In the genomic region with DNA sequence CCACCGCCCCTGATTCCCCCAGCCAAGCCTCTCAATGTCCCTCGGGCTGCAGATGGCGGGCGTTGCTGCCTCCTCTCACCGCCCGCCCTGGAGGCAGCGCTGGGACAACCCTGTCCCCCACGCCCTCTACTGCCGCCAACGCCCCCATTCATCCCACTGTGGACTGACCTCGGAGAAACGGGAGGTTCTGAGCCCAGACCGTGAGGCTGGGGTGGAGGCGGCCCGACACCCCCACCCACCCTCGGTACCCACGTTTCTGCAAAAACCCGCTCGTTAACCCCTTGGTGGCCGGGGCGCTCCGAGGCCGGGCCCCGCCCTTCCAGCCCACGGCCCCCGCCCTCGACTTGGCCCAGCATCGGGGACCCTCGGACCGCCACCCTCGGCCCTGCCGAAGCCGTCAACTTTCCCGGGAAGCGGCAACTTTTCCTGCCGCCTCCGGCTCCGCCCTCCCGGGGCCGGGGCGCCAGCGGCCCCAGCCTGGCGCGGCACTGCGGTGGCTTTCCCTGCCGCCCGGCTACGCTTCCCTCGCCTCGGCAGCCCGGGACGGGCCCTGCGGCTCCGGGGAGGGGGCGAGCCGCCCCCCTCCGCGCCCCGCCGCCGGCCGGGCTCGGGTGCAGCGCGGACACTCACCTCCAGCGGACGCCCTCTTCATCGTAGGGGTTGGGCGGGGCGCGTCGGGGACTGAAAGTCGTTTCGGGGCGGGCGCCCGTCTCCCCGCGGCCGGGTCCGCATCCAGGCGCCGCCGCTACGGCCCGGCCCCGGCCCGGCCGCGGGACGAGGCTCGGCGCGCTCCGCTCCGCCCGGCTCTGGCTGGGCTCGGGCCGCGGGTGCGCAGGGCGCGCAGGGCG, we compare ENCODE assay signal across 8 cellular contexts. TPM values are rescaled to one million over a fixed set of nuclear protein-coding genes. Genes with fewer than 3 reads are reported as not detected.
DNase-seq lines count a peak whose midpoint lies in the region; ATAC-seq and TF ChIP-seq lines count a peak whose summit lies in the region.

No MANE protein-coding gene starts in this region.

- no peak overlapping the region for H3K27ac Mint-ChIP-seq in WTC11
- no peak overlapping the region for H3K27ac Mint-ChIP-seq in stimulated activated effector memory CD8-positive, alpha-beta T cell treated with anti-CD3 and anti-CD28 coated beads, Interleukin-12 subunit alpha, Interleukin-12 subunit beta, amount 100 ng/mL, for 72 hours

- POLR2A ChIA-PET in WTC11 (lab: Charles Lee), result no interaction called here

- H3K27me3 ChIP-seq in iPS-15b (ENCODE audit: control insufficient read depth, insufficient read depth, low read length), result no peaks in the 10 kb centered on the region

- no peak overlapping the region for H3K9ac ChIP-seq in iPS-15b (ENCODE audit: low read depth, low read length)

- peak overlapping the region; percentile 48 for H3K4me3 ChIP-seq in iPS-15b (ENCODE audit: low read depth, low read length)

- peaks cover 11% of the 10 kb centered on the region for H3K4me1 Mint-ChIP-seq in WTC11
- peaks cover 10% of the 10 kb centered on the region for H3K4me1 Mint-ChIP-seq in stimulated activated effector memory CD8-positive, alpha-beta T cell treated with anti-CD3 and anti-CD28 coated beads, Interleukin-12 subunit alpha, Interleukin-12 subunit beta, amount 100 ng/mL, for 72 hours

- ATAC-seq in WTC11, result peak; percentile 23
- no peak for ATAC-seq in stimulated activated effector memory CD8-positive, alpha-beta T cell treated with anti-CD3 and anti-CD28 coated beads, Interleukin-12 subunit alpha, Interleukin-12 subunit beta, amount 100 ng/mL, for 72 hours
- no peak for ATAC-seq in HG02840 (IDR thresholded peaks at IDR 0.05; ENCODE audit: low FRiP score, unreplicated experiment)
- no peak for ATAC-seq in GM21723 (IDR thresholded peaks at IDR 0.05; ENCODE audit: unreplicated experiment)

- no peaks in the 10 kb centered on the region for H3K36me3 ChIP-seq in iPS-15b (ENCODE audit: control insufficient read depth, insufficient read depth, low read length)

- no peaks in the 10 kb centered on the region for H3K9me3 ChIP-seq in iPS-15b (ENCODE audit: control insufficient read depth, insufficient read depth, low read length)

- peak overlapping the region; percentile 63 for H3K4me3 Mint-ChIP-seq in WTC11
- H3K4me3 Mint-ChIP-seq in stimulated activated effector memory CD8-positive, alpha-beta T cell treated with anti-CD3 and anti-CD28 coated beads, Interleukin-12 subunit alpha, Interleukin-12 subunit beta, amount 100 ng/mL, for 72 hours, result peak overlapping the region; percentile 45

- no peaks in the 10 kb centered on the region for H3K4me1 ChIP-seq in iPS-15b (ENCODE audit: control insufficient read depth, insufficient read depth, low read length)

- TF ChIP-seq CTCF in WTC11 (IDR thresholded peaks at IDR 0.05), result no peak

- H3K9me3 Mint-ChIP-seq in WTC11, result no peaks in the 10 kb centered on the region
- no peaks in the 10 kb centered on the region for H3K9me3 Mint-ChIP-seq in stimulated activated effector memory CD8-positive, alpha-beta T cell treated with anti-CD3 and anti-CD28 coated beads, Interleukin-12 subunit alpha, Interleukin-12 subunit beta, amount 100 ng/mL, for 72 hours

- H3K36me3 Mint-ChIP-seq in WTC11, result no peaks in the 10 kb centered on the region
- H3K36me3 Mint-ChIP-seq in stimulated activated effector memory CD8-positive, alpha-beta T cell treated with anti-CD3 and anti-CD28 coated beads, Interleukin-12 subunit alpha, Interleukin-12 subunit beta, amount 100 ng/mL, for 72 hours, result no peaks in the 10 kb centered on the region

- CTCF ChIA-PET in WTC11 (lab: Charles Lee), result no interaction called here

- H3K27me3 Mint-ChIP-seq in WTC11 (ENCODE audit: low read depth), result no peaks in the 10 kb centered on the region

- DNase-seq in DMS53 (lab: John Stamatoyannopoulos, UW) (peak; percentile 7), DMS53 treated with DMSO at 0.1 percent for 48 hours (lab: John Stamatoyannopoulos, UW; ENCODE audit: unreplicated experiment) (no peak), WTC11 (ENCODE audit: low spot score) (peak; percentile 45)
- DNase-seq in stimulated activated effector memory CD8-positive, alpha-beta T cell treated with anti-CD3 and anti-CD28 coated beads, Interleukin-12 subunit alpha, Interleukin-12 subunit beta, amount 100 ng/mL, for 72 hours (ENCODE audit: low spot score in 2 of 2), result no peak
- DNase-seq in activated CD8-positive, alpha-beta memory T cell treated with anti-CD3 and anti-CD28 coated beads, Interleukin-2, amount 50 U/mL, for 4 hours, result no peak

TF ChIP-seq in WTC11, 78 proteins besides CTCF, POLR2A, EP300 and RAD21 (continues in another document):
- TF ChIP-seq FOXJ3 (CRISPR knock-in tag; IDR thresholded peaks at IDR 0.05; ENCODE audit: borderline replicate concordance) (no peak), JAZF1 (CRISPR knock-in tag; IDR thresholded peaks at IDR 0.05) (no peak), ZBTB21 (CRISPR knock-in tag; IDR thresholded peaks at IDR 0.05; ENCODE audit: borderline replicate concordance) (no peak), ZNF121 (CRISPR knock-in tag; IDR thresholded peaks at IDR 0.05) (no peak), NR3C1 (CRISPR knock-in tag; conservative IDR thresholded peaks at IDR 0.05; ENCODE audit: low read depth) (no peak), SMAD4 (CRISPR knock-in tag; IDR thresholded peaks at IDR 0.05) (no peak), SOX15 (CRISPR knock-in tag; IDR thresholded peaks at IDR 0.05) (no peak), NR2C2 (CRISPR knock-in tag; IDR thresholded peaks at IDR 0.05) (no peak)
- TF ChIP-seq, protein P1, sequence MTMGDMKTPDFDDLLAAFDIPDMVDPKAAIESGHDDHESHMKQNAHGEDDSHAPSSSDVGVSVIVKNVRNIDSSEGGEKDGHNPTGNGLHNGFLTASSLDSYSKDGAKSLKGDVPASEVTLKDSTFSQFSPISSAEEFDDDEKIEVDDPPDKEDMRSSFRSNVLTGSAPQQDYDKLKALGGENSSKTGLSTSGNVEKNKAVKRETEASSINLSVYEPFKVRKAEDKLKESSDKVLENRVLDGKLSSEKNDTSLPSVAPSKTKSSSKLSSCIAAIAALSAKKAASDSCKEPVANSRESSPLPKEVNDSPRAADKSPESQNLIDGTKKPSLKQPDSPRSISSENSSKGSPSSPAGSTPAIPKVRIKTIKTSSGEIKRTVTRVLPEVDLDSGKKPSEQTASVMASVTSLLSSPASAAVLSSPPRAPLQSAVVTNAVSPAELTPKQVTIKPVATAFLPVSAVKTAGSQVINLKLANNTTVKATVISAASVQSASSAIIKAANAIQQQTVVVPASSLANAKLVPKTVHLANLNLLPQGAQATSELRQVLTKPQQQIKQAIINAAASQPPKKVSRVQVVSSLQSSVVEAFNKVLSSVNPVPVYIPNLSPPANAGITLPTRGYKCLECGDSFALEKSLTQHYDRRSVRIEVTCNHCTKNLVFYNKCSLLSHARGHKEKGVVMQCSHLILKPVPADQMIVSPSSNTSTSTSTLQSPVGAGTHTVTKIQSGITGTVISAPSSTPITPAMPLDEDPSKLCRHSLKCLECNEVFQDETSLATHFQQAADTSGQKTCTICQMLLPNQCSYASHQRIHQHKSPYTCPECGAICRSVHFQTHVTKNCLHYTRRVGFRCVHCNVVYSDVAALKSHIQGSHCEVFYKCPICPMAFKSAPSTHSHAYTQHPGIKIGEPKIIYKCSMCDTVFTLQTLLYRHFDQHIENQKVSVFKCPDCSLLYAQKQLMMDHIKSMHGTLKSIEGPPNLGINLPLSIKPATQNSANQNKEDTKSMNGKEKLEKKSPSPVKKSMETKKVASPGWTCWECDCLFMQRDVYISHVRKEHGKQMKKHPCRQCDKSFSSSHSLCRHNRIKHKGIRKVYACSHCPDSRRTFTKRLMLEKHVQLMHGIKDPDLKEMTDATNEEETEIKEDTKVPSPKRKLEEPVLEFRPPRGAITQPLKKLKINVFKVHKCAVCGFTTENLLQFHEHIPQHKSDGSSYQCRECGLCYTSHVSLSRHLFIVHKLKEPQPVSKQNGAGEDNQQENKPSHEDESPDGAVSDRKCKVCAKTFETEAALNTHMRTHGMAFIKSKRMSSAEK (CRISPR knock-in tag; IDR thresholded peaks at IDR 0.05; ENCODE audit: borderline replicate concordance), result no peak
- TF ChIP-seq, protein P2, sequence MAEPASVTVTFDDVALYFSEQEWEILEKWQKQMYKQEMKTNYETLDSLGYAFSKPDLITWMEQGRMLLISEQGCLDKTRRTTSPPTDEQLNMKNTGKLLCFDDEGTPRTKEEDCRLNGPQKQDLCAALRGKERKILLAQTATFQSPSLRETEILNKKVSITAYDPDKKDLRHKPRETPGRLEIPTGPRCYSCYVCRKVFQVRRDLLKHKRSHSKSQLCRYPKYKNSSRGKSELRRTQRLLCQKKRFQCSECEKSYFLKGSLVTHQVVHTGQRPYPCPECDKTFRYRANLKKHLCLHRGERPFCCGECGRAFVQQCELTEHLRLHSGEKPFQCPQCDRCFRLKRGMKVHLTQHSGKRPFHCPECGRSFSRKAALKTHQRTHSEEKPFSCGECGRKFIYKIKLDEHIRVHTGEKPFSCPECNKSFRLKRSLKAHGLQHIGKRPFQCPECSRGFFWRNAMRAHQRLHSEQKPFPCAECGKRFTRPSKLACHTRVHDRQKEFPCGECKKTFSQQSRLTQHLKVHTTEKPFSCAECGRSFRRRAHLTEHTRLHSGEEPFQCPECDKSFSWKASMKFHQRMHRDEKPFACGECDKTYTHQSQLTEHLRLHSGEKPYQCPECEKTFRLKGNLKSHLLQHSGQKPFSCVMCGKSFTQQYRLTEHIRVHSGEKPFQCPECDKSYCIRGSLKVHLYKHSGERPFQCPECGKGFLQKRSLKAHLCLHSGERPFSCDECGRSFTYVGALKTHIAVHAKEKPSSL (CRISPR knock-in tag; conservative IDR thresholded peaks at IDR 0.05), result no peak
- TF ChIP-seq, protein P3, sequence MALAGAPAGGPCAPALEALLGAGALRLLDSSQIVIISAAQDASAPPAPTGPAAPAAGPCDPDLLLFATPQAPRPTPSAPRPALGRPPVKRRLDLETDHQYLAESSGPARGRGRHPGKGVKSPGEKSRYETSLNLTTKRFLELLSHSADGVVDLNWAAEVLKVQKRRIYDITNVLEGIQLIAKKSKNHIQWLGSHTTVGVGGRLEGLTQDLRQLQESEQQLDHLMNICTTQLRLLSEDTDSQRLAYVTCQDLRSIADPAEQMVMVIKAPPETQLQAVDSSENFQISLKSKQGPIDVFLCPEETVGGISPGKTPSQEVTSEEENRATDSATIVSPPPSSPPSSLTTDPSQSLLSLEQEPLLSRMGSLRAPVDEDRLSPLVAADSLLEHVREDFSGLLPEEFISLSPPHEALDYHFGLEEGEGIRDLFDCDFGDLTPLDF (CRISPR knock-in tag; IDR thresholded peaks at IDR 0.05), result no peak

RNA-seq across cellular contexts. Expression of a gene that starts 0.5 kb away (rescaled TPM):
- total RNA-seq in WTC11 (2021), result 23.0 to 27.0 TPM (median 25.0 TPM) in 3 replicates

RNA-seq across cellular contexts. Expression of a gene that starts 52.2 kb away (rescaled TPM):
- total RNA-seq in WTC11 (2021), result 61.9 to 68.5 TPM (median 63.6 TPM) in 3 replicates

Comparison
In these comparisons a context has a peak if more than half of its experiments do, and no peak if none do; other contexts are left out.
1. DNase-seq: peak in DMS53 (single experiment) and WTC11 (single experiment); none in DMS53 treated with DMSO at 0.1 percent for 48 hours (single experiment), stimulated activated effector memory CD8-positive, alpha-beta T cell treated with anti-CD3 and anti-CD28 coated beads, Interleukin-12 subunit alpha, Interleukin-12 subunit beta, amount 100 ng/mL, for 72 hours (0 of 2) and activated CD8-positive, alpha-beta memory T cell treated with anti-CD3 and anti-CD28 coated beads, Interleukin-2, amount 50 U/mL, for 4 hours (single experiment).